Comparison of ENCODE assay signal across 23 cellular contexts in the genomic region with DNA sequence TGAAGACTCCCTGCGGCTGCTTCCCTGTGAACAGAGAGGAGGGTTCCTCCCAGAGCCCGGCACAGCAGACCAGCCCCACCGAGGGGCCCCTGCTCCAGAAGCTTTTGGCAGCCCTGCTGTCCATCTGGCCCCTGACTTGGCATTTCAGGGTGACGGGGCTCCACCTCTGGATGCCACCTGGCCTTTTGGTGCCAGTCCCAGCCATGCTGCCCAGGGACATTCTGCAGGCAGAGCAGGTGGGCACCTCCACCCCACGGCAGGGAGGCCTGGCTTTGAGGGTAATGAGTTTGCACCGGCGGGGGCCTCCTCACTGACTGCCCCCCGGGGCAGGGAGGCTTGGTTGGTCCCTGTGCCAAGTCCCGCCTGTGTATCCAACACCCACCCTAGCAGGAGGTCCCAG. TPM values are rescaled to one million over a fixed set of nuclear protein-coding genes. Genes with fewer than 3 reads are reported as not detected.
DNase-seq lines count a peak whose midpoint lies in the region; ATAC-seq and TF ChIP-seq lines count a peak whose summit lies in the region.
"Had no signal": no experiment of that assay in that cellular context is flagged by ENCODE, and none has a peak within 500 bp of the region (broad histone marks: within the 10 kb centered on the region; RNA-seq: fewer than 3 reads in every experiment).

No MANE protein-coding gene starts in this region.

- no CpG with 5 or more reads among the region's 9 CpGs for WGBS in H9 (ENCODE audit: extremely low coverage, insufficient read length, low lambda C conversion rate)
- no CpG with 5 or more reads among the region's 9 CpGs for WGBS in neuronal stem cell (ENCODE audit: extremely low coverage in 2 of 2, insufficient read length in 2 of 2, insufficient replicate concordance in 1 of 2), 2 donors
- no CpG with 5 or more reads among the region's 9 CpGs for WGBS in trophoblast cell (ENCODE audit: extremely low coverage, insufficient coverage, insufficient read length)

- H3K27me3 Mint-ChIP-seq in natural killer cell (ENCODE audit: low read depth in 2 of 2) (no peaks in the 10 kb centered on the region), H9 (ENCODE audit: low read depth) (peaks cover 2% of the 10 kb centered on the region)
- H3K27me3 Mint-ChIP-seq in natural killer cell treated with Interleukin-12 subunit alpha and Interleukin-12 subunit beta and Interleukin-15 and Interleukin-18, amount 100 ng/mL, for 72 hours: no peaks in the 10 kb centered on the region
- no peaks in the 10 kb centered on the region for H3K27me3 Mint-ChIP-seq in central memory CD8-positive, alpha-beta T cell
- H3K27me3 Mint-ChIP-seq: CD4-positive, CD25-positive, alpha-beta regulatory T cell had no signal

- no peak for DNase-seq in natural killer cell
- no peak for DNase-seq in natural killer cell treated with Interleukin-12 subunit alpha and Interleukin-12 subunit beta and Interleukin-15 and Interleukin-18, amount 100 ng/mL, for 72 hours (ENCODE audit: low spot score)
- DNase-seq in H9: no peak
- DNase-seq in central memory CD8-positive, alpha-beta T cell (ENCODE audit: low spot score in 2 of 2): no peak
- no peak for DNase-seq in neuronal stem cell (ENCODE audit: low spot score)
- DNase-seq in upper lobe of right lung: no peak
- no peak for DNase-seq in trophoblast cell
- DNase-seq: 8988T; ACHN; AML-193; BE2C; Caco-2; CD4-positive, CD25-positive, alpha-beta regulatory T cell; CD8-positive, alpha-beta T cell; DMS53; DMS79 treated with DMSO at 0.1 percent for 48 hours; GF-D8; GOT3; HFFc6 had no signal

- peak overlapping the region; percentile 37 for H3K4me3 Mint-ChIP-seq in natural killer cell
- H3K4me3 Mint-ChIP-seq in natural killer cell treated with Interleukin-12 subunit alpha and Interleukin-12 subunit beta and Interleukin-15 and Interleukin-18, amount 100 ng/mL, for 72 hours: no peak overlapping the region
- no peak overlapping the region for H3K4me3 Mint-ChIP-seq in H9
- peak overlapping the region; percentile 11 for H3K4me3 Mint-ChIP-seq in central memory CD8-positive, alpha-beta T cell
- H3K4me3 Mint-ChIP-seq: CD8-positive, alpha-beta T cell; HFFc6 had no signal

- no peaks in the 10 kb centered on the region for H3K79me1 ChIP-seq in H9 (ENCODE audit: insufficient read depth, low read depth, low read length, poor library complexity, severe bottlenecking)
- peaks cover 9% of the 10 kb centered on the region for H3K79me1 ChIP-seq in neuronal stem cell (ENCODE audit: low read depth, low read length)
- no peaks in the 10 kb centered on the region for H3K79me1 ChIP-seq in trophoblast cell (ENCODE audit: low read length)

- no peak overlapping the region for H4K5ac ChIP-seq in H9 (ENCODE audit: insufficient read length, low read depth, low read length)

- H3K9me3 ChIP-seq in H9 (ENCODE audit: control insufficient read depth, low read depth, low read length) (no peaks in the 10 kb centered on the region), neuronal stem cell (replicated peaks in 1 of 2; ENCODE audit: control insufficient read depth in 2 of 2, insufficient read depth in 1 of 2, low read depth in 1 of 2, low read length in 2 of 2) (no peaks in the 10 kb centered on the region), upper lobe of right lung (no peaks in the 10 kb centered on the region), trophoblast cell (ENCODE audit: insufficient read depth, low read depth, low read length) (peaks cover 2% of the 10 kb centered on the region)
- H3K9me3 ChIP-seq: A549, BE2C, Caco-2 had no signal

- H3K4me3 ChIP-seq in neuronal stem cell (ENCODE audit: low read length in 2 of 2) (no peak overlapping the region), upper lobe of right lung (no peak overlapping the region), trophoblast cell (ENCODE audit: low read depth, low read length) (no peak overlapping the region)
- H3K4me3 ChIP-seq: A549 had no signal

- ATAC-seq in natural killer cell: no peak
- no peak for ATAC-seq in natural killer cell treated with Interleukin-12 subunit alpha and Interleukin-12 subunit beta and Interleukin-15 and Interleukin-18, amount 100 ng/mL, for 72 hours
- no peak for ATAC-seq in central memory CD8-positive, alpha-beta T cell (replicated peaks; ENCODE audit: extremely low read depth, poor library complexity, severe bottlenecking)
- ATAC-seq in upper lobe of right lung: no peak
- no peak for ATAC-seq in HG03442 (IDR thresholded peaks at IDR 0.05; ENCODE audit: unreplicated experiment)
- ATAC-seq: A549; CD8-positive, alpha-beta T cell; HCT116 had no signal

- no peaks in the 10 kb centered on the region for H3K36me3 Mint-ChIP-seq in natural killer cell
- no peaks in the 10 kb centered on the region for H3K36me3 Mint-ChIP-seq in natural killer cell treated with Interleukin-12 subunit alpha and Interleukin-12 subunit beta and Interleukin-15 and Interleukin-18, amount 100 ng/mL, for 72 hours
- no peaks in the 10 kb centered on the region for H3K36me3 Mint-ChIP-seq in H9 (ENCODE audit: insufficient read depth in 1 of 3, low read depth in 3 of 3)
- peaks cover 4% of the 10 kb centered on the region for H3K36me3 Mint-ChIP-seq in central memory CD8-positive, alpha-beta T cell (ENCODE audit: insufficient read depth)
- H3K36me3 Mint-ChIP-seq: CD4-positive, CD25-positive, alpha-beta regulatory T cell; CD8-positive, alpha-beta T cell had no signal

- TF ChIP-seq CTCF in natural killer cell (IDR thresholded peaks at IDR 0.05): no peak
- no peak for TF ChIP-seq CTCF in H9 (conservative IDR thresholded peaks at IDR 0.05)
- TF ChIP-seq CTCF in upper lobe of right lung (IDR thresholded peaks at IDR 0.05): no peak

- H3K9me3 Mint-ChIP-seq in natural killer cell: no peaks in the 10 kb centered on the region
- H3K9me3 Mint-ChIP-seq in natural killer cell treated with Interleukin-12 subunit alpha and Interleukin-12 subunit beta and Interleukin-15 and Interleukin-18, amount 100 ng/mL, for 72 hours: no peaks in the 10 kb centered on the region
- no peaks in the 10 kb centered on the region for H3K9me3 Mint-ChIP-seq in H9
- H3K9me3 Mint-ChIP-seq in central memory CD8-positive, alpha-beta T cell: no peaks in the 10 kb centered on the region
- H3K9me3 Mint-ChIP-seq: CD4-positive, CD25-positive, alpha-beta regulatory T cell; CD8-positive, alpha-beta T cell; HFFc6 had no signal

- no peak overlapping the region for H2BK120ac ChIP-seq in H9 (ENCODE audit: low read depth, low read length, poor library complexity, severe bottlenecking)
- no peak overlapping the region for H2BK120ac ChIP-seq in neuronal stem cell (ENCODE audit: low read depth, low read length)
- H2BK120ac ChIP-seq in trophoblast cell (ENCODE audit: insufficient read depth, low read length, poor library complexity): no peak overlapping the region

- H3K4me1 ChIP-seq in H9 (ENCODE audit: insufficient read depth, low read length) (no peaks in the 10 kb centered on the region), neuronal stem cell (ENCODE audit: control insufficient read depth in 2 of 2, insufficient read depth in 1 of 2, low read depth in 1 of 2, low read length in 2 of 2) (peaks cover 0 to 2% of the 10 kb centered on the region in 2 donors), upper lobe of right lung (peaks cover 7% of the 10 kb centered on the region), trophoblast cell (ENCODE audit: control insufficient read depth in 1 of 2, insufficient read depth in 2 of 2, low read length in 2 of 2) (peaks cover 0 to 2% of the 10 kb centered on the region in 2 experiments)
- H3K4me1 ChIP-seq: A549, BE2C had no signal

- H4K8ac ChIP-seq in H9 (replicated peaks; ENCODE audit: insufficient read length, low read depth, low read length): no peak overlapping the region
- no peak overlapping the region for H4K8ac ChIP-seq in neuronal stem cell (ENCODE audit: low read depth, low read length)
- no peak overlapping the region for H4K8ac ChIP-seq in trophoblast cell (ENCODE audit: low read depth, low read length)

- intact Hi-C loops in natural killer cell (cut with micrococcal nuclease): no loop called here
- intact Hi-C loops in upper lobe of right lung (cut with DNase I): loop anchor here (10.0 kb wide), 2 partner anchors 238 to 438 kb away; no protein-coding TSS in a partner anchor

- H3K23ac ChIP-seq in H9 (ENCODE audit: insufficient read length, low read depth, low read length) (no peak overlapping the region), neuronal stem cell (ENCODE audit: low read depth, low read length, poor library complexity) (peak overlapping the region; percentile 89), trophoblast cell (ENCODE audit: low read length) (no peak overlapping the region)

- H2AFZ ChIP-seq in H9 (ENCODE audit: low read length): no peak overlapping the region
- no peak overlapping the region for H2AFZ ChIP-seq in neuronal stem cell (ENCODE audit: low read length)
- H2AFZ ChIP-seq in trophoblast cell (ENCODE audit: insufficient read depth, low read length, poor library complexity): no peak overlapping the region

- H3K27me3 ChIP-seq in H9 (ENCODE audit: insufficient read depth, low read length) (no peaks in the 10 kb centered on the region), neuronal stem cell (ENCODE audit: control insufficient read depth in 3 of 3, insufficient read depth in 3 of 3, low read depth in 1 of 3, low read length in 3 of 3) (peaks cover 0 to 36% (median 18%) of the 10 kb centered on the region in 3 experiments), upper lobe of right lung (peaks cover 18% of the 10 kb centered on the region), trophoblast cell (ENCODE audit: insufficient read depth, low read length) (peaks cover 3% of the 10 kb centered on the region)
- H3K27me3 ChIP-seq: BE2C had no signal

- H3K9ac ChIP-seq in H9 (ENCODE audit: extremely low read depth, insufficient read length, low read length) (no peak overlapping the region), neuronal stem cell (ENCODE audit: low read depth, low read length, poor library complexity) (peak overlapping the region; percentile 44), trophoblast cell (ENCODE audit: low read length) (no peak overlapping the region)

- no peak overlapping the region for H2AK5ac ChIP-seq in H9 (ENCODE audit: insufficient read length, low read length)
- H2AK5ac ChIP-seq in neuronal stem cell (ENCODE audit: low read depth, low read length): peak overlapping the region; percentile 94
- H2AK5ac ChIP-seq in trophoblast cell (ENCODE audit: low read length): no peak overlapping the region

- H3K4me1 Mint-ChIP-seq in natural killer cell (peaks cover 0 to 18% of the 10 kb centered on the region in 2 donors), H9 (no peaks in the 10 kb centered on the region)
- H3K4me1 Mint-ChIP-seq in natural killer cell treated with Interleukin-12 subunit alpha and Interleukin-12 subunit beta and Interleukin-15 and Interleukin-18, amount 100 ng/mL, for 72 hours (ENCODE audit: low read depth in 2 of 2): peaks cover 0 to 6% of the 10 kb centered on the region in 2 donors
- H3K4me1 Mint-ChIP-seq in central memory CD8-positive, alpha-beta T cell: peaks cover 5% of the 10 kb centered on the region

- no peak overlapping the region for H3K18ac ChIP-seq in H9 (ENCODE audit: insufficient read length, low read depth, low read length)
- no peak overlapping the region for H3K18ac ChIP-seq in neuronal stem cell (ENCODE audit: low read length)
- H3K18ac ChIP-seq in trophoblast cell (ENCODE audit: low read length): no peak overlapping the region

- H3K79me2 ChIP-seq in H9 (ENCODE audit: insufficient read depth, low read length) (no peaks in the 10 kb centered on the region), trophoblast cell (ENCODE audit: control insufficient read depth, insufficient read depth, low read length, poor library complexity) (no peaks in the 10 kb centered on the region)

- H4K12ac ChIP-seq in trophoblast cell (ENCODE audit: low read depth, low read length): no peak overlapping the region

- H3T11ph ChIP-seq in H9 (ENCODE audit: low read length): no peak overlapping the region

- no peak overlapping the region for H3K4me2 ChIP-seq in H9 (ENCODE audit: insufficient read depth, insufficient read length, low read length)
- H3K4me2 ChIP-seq in neuronal stem cell (ENCODE audit: insufficient read depth, low read length, poor library complexity, severe bottlenecking): no peak overlapping the region
- no peak overlapping the region for H3K4me2 ChIP-seq in trophoblast cell (ENCODE audit: low read length)
- H3K4me2 ChIP-seq: A549 had no signal

- H3K23me2 ChIP-seq in H9 (ENCODE audit: insufficient read length, low read depth, low read length, poor library complexity, severe bottlenecking): peaks cover 2% of the 10 kb centered on the region

- H3K14ac ChIP-seq in H9 (ENCODE audit: insufficient read depth, low read length) (0 out of 2 replicates have a peak overlapping the region, but pooled peaks have one; percentile 36), neuronal stem cell (ENCODE audit: low read length) (no peak overlapping the region), trophoblast cell (ENCODE audit: low read length) (no peak overlapping the region)

- H3K4ac ChIP-seq in H9 (ENCODE audit: low read depth, low read length): no peak overlapping the region
- H3K4ac ChIP-seq in neuronal stem cell (ENCODE audit: low read length): no peak overlapping the region
- H3K4ac ChIP-seq in trophoblast cell (ENCODE audit: low read depth, low read length): no peak overlapping the region

- no peak overlapping the region for H2BK5ac ChIP-seq in H9 (ENCODE audit: insufficient read length, low read length)
- H2BK5ac ChIP-seq in neuronal stem cell (ENCODE audit: low read length): no peak overlapping the region
- no peak overlapping the region for H2BK5ac ChIP-seq in trophoblast cell (ENCODE audit: low read depth, low read length, poor library complexity)

- no peak overlapping the region for H2BK12ac ChIP-seq in H9 (ENCODE audit: insufficient read length, low read depth, low read length)
- H2BK12ac ChIP-seq in neuronal stem cell (ENCODE audit: low read length): no peak overlapping the region
- no peak overlapping the region for H2BK12ac ChIP-seq in trophoblast cell (ENCODE audit: low read length)

- H3K56ac ChIP-seq in H9 (ENCODE audit: insufficient read length, low read depth, low read length): no peak overlapping the region

- no peaks in the 10 kb centered on the region for H4K20me1 ChIP-seq in H9 (ENCODE audit: control insufficient read depth, insufficient read depth, insufficient read length)

- H2BK15ac ChIP-seq in H9 (ENCODE audit: low read depth, low read length) (no peak overlapping the region), neuronal stem cell (ENCODE audit: low read length) (no peak overlapping the region)

- no peak overlapping the region for H2BK20ac ChIP-seq in H9 (ENCODE audit: low read depth, low read length, poor library complexity, severe bottlenecking)

- no peak overlapping the region for H3K27ac ChIP-seq in H9 (ENCODE audit: insufficient read length, low read depth, low read length)
- H3K27ac ChIP-seq in neuronal stem cell (replicated peaks; ENCODE audit: low read length): no peak overlapping the region
- no peak overlapping the region for H3K27ac ChIP-seq in upper lobe of right lung
- H3K27ac ChIP-seq in trophoblast cell (ENCODE audit: low read depth, low read length): no peak overlapping the region
- H3K27ac ChIP-seq: C4-2B had no signal

- H4K91ac ChIP-seq in H9 (ENCODE audit: insufficient read length, low read depth, low read length): no peak overlapping the region
- no peak overlapping the region for H4K91ac ChIP-seq in neuronal stem cell (ENCODE audit: low read depth, low read length, poor library complexity)
- no peak overlapping the region for H4K91ac ChIP-seq in trophoblast cell (ENCODE audit: low read depth, low read length)

- no peaks in the 10 kb centered on the region for H3K36me3 ChIP-seq in neuronal stem cell (replicated peaks in 1 of 2; ENCODE audit: control insufficient read depth in 2 of 2, insufficient read depth in 2 of 2, low read length in 2 of 2)
- H3K36me3 ChIP-seq in upper lobe of right lung: no peaks in the 10 kb centered on the region
- H3K36me3 ChIP-seq in trophoblast cell (ENCODE audit: control insufficient read depth in 1 of 2, insufficient read depth in 2 of 2, low read length in 2 of 2): no peaks in the 10 kb centered on the region
- H3K36me3 ChIP-seq: BE2C had no signal

- no peak overlapping the region for H3K27ac Mint-ChIP-seq in natural killer cell
- H3K27ac Mint-ChIP-seq in natural killer cell treated with Interleukin-12 subunit alpha and Interleukin-12 subunit beta and Interleukin-15 and Interleukin-18, amount 100 ng/mL, for 72 hours: no peak overlapping the region
- no peak overlapping the region for H3K27ac Mint-ChIP-seq in H9
- H3K27ac Mint-ChIP-seq in central memory CD8-positive, alpha-beta T cell (ENCODE audit: low read depth): no peak overlapping the region
- H3K27ac Mint-ChIP-seq: CD4-positive, CD25-positive, alpha-beta regulatory T cell; CD8-positive, alpha-beta T cell; HFFc6 had no signal

RNA-seq across cellular contexts. Expression of gene ZFPM1, which starts 20.3 kb away (rescaled TPM):
- total RNA-seq in natural killer cell: 10 to 100 TPM; 56.3 to 71.0 (median 64.6) TPM
- 10 to 100 TPM; 23.5 to 24.5 TPM for total RNA-seq in natural killer cell treated with Interleukin-12 subunit alpha and Interleukin-12 subunit beta and Interleukin-15 and Interleukin-18, amount 100 ng/mL, for 72 hours
- 3.6 and 4.7 TPM in 2 replicates for total RNA-seq in H9 (2021)
- 3.8 TPM for polyA plus RNA-seq in neuronal stem cell (2013, experiment 1 of 2)
- 4.0 TPM for polyA plus RNA-seq in neuronal stem cell (2013, experiment 2 of 2)
- 8.4 TPM for total RNA-seq in upper lobe of right lung
- polyA plus RNA-seq in trophoblast cell (2013): 4.0 and 4.1 TPM in 2 replicates

RNA-seq across cellular contexts. Expression of gene ZNF469, which starts 50.0 kb away (rescaled TPM):
- total RNA-seq in natural killer cell: 1 to 10 TPM; 4.5 to 5.8 (median 4.9) TPM
- total RNA-seq in natural killer cell treated with Interleukin-12 subunit alpha and Interleukin-12 subunit beta and Interleukin-15 and Interleukin-18, amount 100 ng/mL, for 72 hours: 1 to 10 TPM; 3.0 to 6.1 TPM
- total RNA-seq in H9 (2021): 4.4 TPM in 2 replicates
- 0.26 TPM for polyA plus RNA-seq in neuronal stem cell (2013, experiment 1 of 2)
- 0.29 TPM for polyA plus RNA-seq in neuronal stem cell (2013, experiment 2 of 2)
- total RNA-seq in upper lobe of right lung: 2.1 TPM
- polyA plus RNA-seq in trophoblast cell (2013): 0.51 and 0.54 TPM in 2 replicates

Comparison
In these comparisons a context has a peak if more than half of its experiments do, and no peak if none do; other contexts are left out.
1. H3K4me3 Mint-ChIP-seq: peak in natural killer cell (single experiment) and central memory CD8-positive, alpha-beta T cell (single experiment); none in natural killer cell treated with Interleukin-12 subunit alpha and Interleukin-12 subunit beta and Interleukin-15 and Interleukin-18, amount 100 ng/mL, for 72 hours (single experiment) and H9 (0 of 2).